ENCODE assay signal across 13 cellular contexts in genomic region chr15:49877117-49877860, GRCh38.
DNase-seq lines count a peak whose midpoint lies in the region; ATAC-seq and TF ChIP-seq lines count a peak whose summit lies in the region.
"Had no signal": no experiment of that assay in that cellular context is flagged by ENCODE, and none has a peak within 500 bp of the region (broad histone marks: within the 10 kb centered on the region; RNA-seq: fewer than 3 reads in every experiment).

No MANE protein-coding gene starts in this region.

- TF ChIP-seq CTCF in colonic mucosa (IDR thresholded peaks at IDR 0.05) = no peak
- TF ChIP-seq CTCF in left lung (IDR thresholded peaks at IDR 0.05) = no peak
- no peak for TF ChIP-seq CTCF in stomach (IDR thresholded peaks at IDR 0.05)
- no peak for TF ChIP-seq CTCF in brain microvascular endothelial cell (IDR thresholded peaks at IDR 0.05; ENCODE audit: low read depth, low read length, missing control alignments)
- TF ChIP-seq CTCF in BE2C (IDR thresholded peaks at IDR 0.05; ENCODE audit: low read depth, low read length) = no peak

- peak; percentile 76 for DNase-seq in GM23248
- no peak for DNase-seq in colonic mucosa
- DNase-seq in left lung = no peak
- no peak for DNase-seq in stomach
- DNase-seq in brain microvascular endothelial cell = no peak
- no peak for DNase-seq in germinal center (ENCODE audit: low spot score)
- DNase-seq in BE2C = no peak
- DNase-seq: activated CD8-positive, alpha-beta memory T cell treated with anti-CD3 and anti-CD28 coated beads, Interleukin-2, amount 10 ng/mL, durations not matched to agents 7 days and 5 days; COR-L47; NCI-H1105 treated with DMSO at 0.1 percent for 48 hours; stimulated activated CD4-positive, alpha-beta T cell treated with anti-CD3 and anti-CD28 coated beads, Interleukin-4, amount 100 ng/mL, for 24 hours; T-helper 9 cell had no signal

- H3K79me2 ChIP-seq in GM23248 (ENCODE audit: insufficient read depth) = no peaks in the 10 kb centered on the region

- WGBS in GM23248 (ENCODE audit: low coverage in 1 of 2, low lambda C conversion rate in 2 of 2, missing lambda C conversion rate in 2 of 2), 2 experiments = 38 to 41% methylated on average over 7 of the region's 7 CpGs
- 57 to 69% (median 60%) methylated on average over 7 of the region's 7 CpGs for WGBS in stomach, 5 donors

- H3K27me3 ChIP-seq in GM23248 (replicated peaks; ENCODE audit: insufficient read depth) (no peaks in the 10 kb centered on the region), colonic mucosa (no peaks in the 10 kb centered on the region), left lung (no peaks in the 10 kb centered on the region), stomach (no peaks in the 10 kb centered on the region), brain microvascular endothelial cell (replicated peaks) (no peaks in the 10 kb centered on the region), BE2C (no peaks in the 10 kb centered on the region)

- H3K36me3 ChIP-seq in GM23248 (ENCODE audit: low read depth) = no peaks in the 10 kb centered on the region
- H3K36me3 ChIP-seq in colonic mucosa = no peaks in the 10 kb centered on the region
- H3K36me3 ChIP-seq in left lung = peaks cover 0 to 28% of the 10 kb centered on the region in 2 donors
- H3K36me3 ChIP-seq in stomach = no peaks in the 10 kb centered on the region
- H3K36me3 ChIP-seq in brain microvascular endothelial cell (replicated peaks) = no peaks in the 10 kb centered on the region
- H3K36me3 ChIP-seq in BE2C = no peaks in the 10 kb centered on the region

- H3K4me3 ChIP-seq in GM23248 (no peak overlapping the region), colonic mucosa (no peak overlapping the region), left lung (no peak overlapping the region), stomach (no peak overlapping the region), brain microvascular endothelial cell (ENCODE audit: low read depth, low read length) (no peak overlapping the region), BE2C (ENCODE audit: low read depth, low read length) (no peak overlapping the region)

- peak overlapping the region; percentile 55 for H2AFZ ChIP-seq in GM23248

- H3K9me2 ChIP-seq in GM23248 (ENCODE audit: insufficient read depth) = no peaks in the 10 kb centered on the region

- peak overlapping the region; percentile 20 for H3K4me2 ChIP-seq in GM23248 (ENCODE audit: unreplicated experiment)

- TF ChIP-seq EP300 in stomach (IDR thresholded peaks at IDR 0.05) = no peak

- intact Hi-C loops in colonic mucosa (cut with DNase I) (loop anchor here (5.0 kb wide), 1 partner anchor 125 kb away; no protein-coding TSS in a partner anchor), left lung (cut with DNase I) (no loop called here), stomach (cut with DNase I; ENCODE audit: low total_unique reads) (no loop called here)

- H4K20me1 ChIP-seq in GM23248 (ENCODE audit: insufficient read depth) = no peaks in the 10 kb centered on the region

- H3K27ac ChIP-seq in GM23248 (peak overlapping the region; percentile 87), colonic mucosa (peak overlapping the region; percentile 58), left lung (peak overlapping the region; percentile 39 to 74), stomach (peak overlapping the region; percentile 49 to 88 (median 78)), brain microvascular endothelial cell (no peak overlapping the region)

- ATAC-seq in left lung = peak; percentile 23
- no peak for ATAC-seq in GM18870 (IDR thresholded peaks at IDR 0.05; ENCODE audit: unreplicated experiment)
- ATAC-seq: activated CD8-positive, alpha-beta memory T cell treated with anti-CD3 and anti-CD28 coated beads, Interleukin-2, amount 10 ng/mL, durations not matched to agents 7 days and 5 days had no signal

- H3K9ac ChIP-seq in GM23248 = peak overlapping the region; percentile 59
- no peak overlapping the region for H3K9ac ChIP-seq in colonic mucosa (ENCODE audit: low read depth in 2 of 2, low read length in 2 of 2)

- in situ Hi-C loops in GM23248 (cut with MboI) (no loop called here), brain microvascular endothelial cell (cut with HindIII; ENCODE audit: low pct_ligation_motif_present, low sequenced_read_pairs) (no loop called here)

- H3K9me3 ChIP-seq in GM23248 (ENCODE audit: low read depth) (no peaks in the 10 kb centered on the region), colonic mucosa (no peaks in the 10 kb centered on the region), left lung (no peaks in the 10 kb centered on the region), stomach (no peaks in the 10 kb centered on the region), BE2C (no peaks in the 10 kb centered on the region)

- TF ChIP-seq POLR2A in stomach (IDR thresholded peaks at IDR 0.05) = no peak

- H3F3A ChIP-seq in GM23248 (ENCODE audit: insufficient read depth) = peaks cover 28% of the 10 kb centered on the region

- H3K4me1 ChIP-seq in GM23248 (ENCODE audit: insufficient read depth) = peaks cover 28% of the 10 kb centered on the region
- peaks cover 6% of the 10 kb centered on the region for H3K4me1 ChIP-seq in colonic mucosa
- H3K4me1 ChIP-seq in left lung = no peaks in the 10 kb centered on the region
- peaks cover 0 to 17% (median 10%) of the 10 kb centered on the region in 4 donors for H3K4me1 ChIP-seq in stomach
- no peaks in the 10 kb centered on the region for H3K4me1 ChIP-seq in BE2C
